In genomic region chr20:33007376-33008335, GRCh38 we compare ENCODE assay signal across 26 cellular contexts. TPM values are rescaled to one million over a fixed set of nuclear protein-coding genes. Genes with fewer than 3 reads are reported as not detected.
"Had no signal": no experiment of that assay in that cellular context is flagged by ENCODE, and none has a peak within 500 bp of the region (broad histone marks: within the 10 kb centered on the region; RNA-seq: fewer than 3 reads in every experiment).

A gene with protein sequence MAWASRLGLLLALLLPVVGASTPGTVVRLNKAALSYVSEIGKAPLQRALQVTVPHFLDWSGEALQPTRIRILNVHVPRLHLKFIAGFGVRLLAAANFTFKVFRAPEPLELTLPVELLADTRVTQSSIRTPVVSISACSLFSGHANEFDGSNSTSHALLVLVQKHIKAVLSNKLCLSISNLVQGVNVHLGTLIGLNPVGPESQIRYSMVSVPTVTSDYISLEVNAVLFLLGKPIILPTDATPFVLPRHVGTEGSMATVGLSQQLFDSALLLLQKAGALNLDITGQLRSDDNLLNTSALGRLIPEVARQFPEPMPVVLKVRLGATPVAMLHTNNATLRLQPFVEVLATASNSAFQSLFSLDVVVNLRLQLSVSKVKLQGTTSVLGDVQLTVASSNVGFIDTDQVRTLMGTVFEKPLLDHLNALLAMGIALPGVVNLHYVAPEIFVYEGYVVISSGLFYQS (plus strand): TSS chr20:33007704. CDS start chr20:33008575, 871 bp downstream.

- H3K27ac ChIP-seq: esophagus squamous epithelium, gastrocnemius medialis, ovary, thyroid gland had no signal

- H3K9me3 ChIP-seq: esophagus squamous epithelium, gastrocnemius medialis, ovary, thyroid gland had no signal

- ATAC-seq: activated CD8-positive, alpha-beta memory T cell treated with anti-CD3 and anti-CD28 coated beads, Interleukin-2, amount 10 ng/mL, durations not matched to agents 7 days and 5 days; gastrocnemius medialis; right cardiac atrium had no signal

- H3K4me1 ChIP-seq: gastrocnemius medialis had no signal

- DNase-seq: activated CD4-positive, alpha-beta memory T cell treated with anti-CD3 and anti-CD28 coated beads for 36 hours; activated CD4-positive, alpha-beta T cell treated with anti-CD3 and anti-CD28 coated beads for 48 hours; activated CD8-positive, alpha-beta memory T cell treated with anti-CD3 and anti-CD28 coated beads, Interleukin-2, amount 10 ng/mL, durations not matched to agents 7 days and 5 days; activated effector memory CD4-positive, alpha-beta T cell treated with anti-CD3 and anti-CD28 coated beads, Interleukin-2, amount 50 U/mL, for 16 hours; activated naive CD4-positive, alpha-beta T cell treated with anti-CD3 and anti-CD28 coated beads, Interleukin-2, amount 10 ng/mL, durations not matched to agents 7 days and 5 days; activated T-cell treated with anti-CD3 and anti-CD28 coated beads for 4 hours; amygdala; cortex of kidney; endodermal cell; esophagus squamous epithelium; gastrocnemius medialis; hypothalamus; ovary; right cardiac atrium; stimulated activated CD4-positive, alpha-beta T cell treated with anti-CD3 and anti-CD28 coated beads, Interleukin-1b, Interleukin-23, amount 100 ng/mL, for 48 hours; substantia nigra; T-helper 1 cell; thyroid gland had no signal

- H3K27me3 ChIP-seq: ovary, thyroid gland had no signal

- H3K4me3 ChIP-seq: esophagus squamous epithelium, gastrocnemius medialis, ovary, thyroid gland had no signal

- H3K36me3 ChIP-seq: esophagus squamous epithelium, gastrocnemius medialis, ovary, thyroid gland had no signal

RNA-seq across cellular contexts. Expression of the gene that starts here (rescaled TPM):
- total RNA-seq: activated CD4-positive, alpha-beta memory T cell treated with anti-CD3 and anti-CD28 coated beads for 36 hours; activated CD8-positive, alpha-beta memory T cell treated with anti-CD3 and anti-CD28 coated beads, Interleukin-2, amount 10 ng/mL, durations not matched to agents 7 days and 5 days; cerebellum; endodermal cell; gastrocnemius medialis; lower leg skin; mononuclear cell; myocyte; pulmonary artery endothelial cell; right cardiac atrium; skeletal muscle tissue; thyroid gland; ureter had no signal
- polyA plus RNA-seq: neural cell, ovary, right cardiac atrium had no signal
